In the genomic region with DNA sequence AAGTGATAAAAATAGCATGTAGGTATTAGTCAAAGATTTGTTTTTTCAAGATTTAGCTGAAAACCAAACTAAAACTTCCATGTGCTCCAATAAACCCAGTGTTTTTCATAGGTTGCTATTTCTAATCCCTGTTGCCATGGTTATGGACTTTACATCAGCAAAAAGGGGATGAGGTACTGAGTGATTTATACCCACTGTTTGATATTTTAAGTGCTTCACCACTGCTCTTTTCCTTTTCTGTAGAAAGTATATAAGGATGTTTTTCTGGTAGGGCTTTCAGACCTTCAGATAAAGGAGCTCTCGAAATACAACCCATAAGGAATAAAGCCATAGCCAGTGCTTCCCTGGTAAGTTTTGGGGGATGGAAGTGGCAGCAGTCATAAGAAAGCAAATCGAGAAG, we compare ENCODE assay signal across 2 cellular contexts.
TF ChIP-seq lines count a peak whose summit lies in the region.

A gene with protein sequence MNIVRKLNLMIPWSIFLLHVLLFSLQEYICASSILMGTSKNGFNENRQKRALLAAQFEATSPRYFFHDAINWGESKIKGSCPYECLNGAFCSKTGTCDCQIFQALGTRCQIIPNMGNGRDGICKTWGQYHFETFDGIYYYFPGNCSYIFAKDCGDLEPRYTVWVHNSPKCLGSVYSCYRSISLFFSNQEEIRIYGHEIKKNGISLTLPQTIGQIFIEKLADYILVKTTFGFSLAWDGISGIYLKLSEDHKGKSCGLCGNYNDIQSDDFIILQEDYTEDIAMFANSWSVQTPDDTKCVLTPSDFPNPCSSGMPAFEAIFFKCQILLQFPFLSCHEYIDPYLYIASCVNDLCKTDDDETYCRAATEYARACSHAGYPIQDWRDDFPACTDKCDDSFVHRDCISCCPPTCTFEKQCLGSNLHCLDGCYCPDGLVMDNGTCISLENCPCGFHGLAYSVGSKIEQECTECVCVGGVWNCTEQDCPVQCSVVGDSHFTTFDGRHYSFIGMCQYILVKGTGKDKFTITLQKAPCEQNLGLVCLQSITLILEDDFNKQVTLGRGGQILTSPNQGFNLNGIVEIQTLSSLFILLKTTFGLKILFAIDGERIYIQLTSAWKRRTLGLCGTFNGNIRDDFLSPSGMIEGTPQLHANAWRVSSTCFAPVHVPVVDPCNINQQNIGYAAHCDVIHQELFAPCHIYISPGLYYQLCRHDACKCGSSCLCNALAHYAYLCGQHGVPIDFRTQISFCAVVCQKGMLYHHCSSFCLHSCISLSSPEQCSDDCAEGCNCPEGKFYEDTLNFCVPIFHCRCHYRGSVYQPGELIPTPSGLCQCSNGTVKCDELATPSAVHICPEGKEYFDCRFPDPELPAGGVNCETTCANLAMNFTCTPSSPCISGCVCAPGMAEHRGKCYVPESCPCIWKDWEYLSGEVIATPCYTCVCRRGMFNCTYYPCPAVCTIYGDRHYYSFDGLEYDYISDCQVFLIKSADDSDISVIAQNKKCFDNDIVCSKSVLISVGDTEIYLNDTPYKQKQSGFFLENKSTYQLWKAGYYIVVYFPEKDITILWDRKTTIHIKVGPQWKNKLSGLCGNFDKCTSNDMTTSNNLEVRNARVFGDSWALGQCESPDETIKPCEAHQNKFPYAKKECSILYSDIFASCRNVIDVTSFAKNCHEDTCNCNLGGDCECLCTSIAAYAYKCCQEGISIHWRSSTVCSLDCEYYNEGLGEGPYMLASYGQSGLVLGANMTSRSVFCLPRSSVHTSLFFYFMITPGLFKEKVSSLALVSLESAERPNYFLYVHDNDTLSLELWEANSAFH (N-terminal part only) (plus strand): TSS at position 279 of the 400 bp plus-strand sequence. CDS start 109,895 bp downstream, outside the sequence.

TF ChIP-seq in GM23338, 12 proteins besides CTCF, POLR2A, EP300 and RAD21 (continued from another document and continues in another):
- TF ChIP-seq EZH2phosphoT487 (IDR thresholded peaks at IDR 0.05; ENCODE audit: unreplicated experiment) = no peak
- no peak for TF ChIP-seq ZNF114 (CRISPR knock-in tag; IDR thresholded peaks at IDR 0.05)
- no peak for TF ChIP-seq ZNF331 (CRISPR knock-in tag; IDR thresholded peaks at IDR 0.05; ENCODE audit: low read depth)
- TF ChIP-seq ZNF462 (CRISPR knock-in tag; IDR thresholded peaks at IDR 0.05) = no peak
- TF ChIP-seq POLR2AphosphoS5 (IDR thresholded peaks at IDR 0.05; ENCODE audit: low read depth) = no peak
- TF ChIP-seq REST (IDR thresholded peaks at IDR 0.05; ENCODE audit: unreplicated experiment) = no peak

TF ChIP-seq in neural cell, 6 proteins besides CTCF, POLR2A, EP300 and RAD21:
- TF ChIP-seq MXI1 (conservative IDR thresholded peaks at IDR 0.05; ENCODE audit: poor library complexity, severe bottlenecking) (no peak), TAF1 (IDR thresholded peaks at IDR 0.05; ENCODE audit: low read depth) (no peak), SMC3 (conservative IDR thresholded peaks at IDR 0.05; ENCODE audit: poor library complexity) (no peak), POLR2AphosphoS5 (IDR thresholded peaks at IDR 0.05) (no peak), EZH2 (IDR thresholded peaks at IDR 0.05; ENCODE audit: borderline replicate concordance, insufficient read depth, low read length, poor library complexity, severe bottlenecking) (no peak), REST (IDR thresholded peaks at IDR 0.05; ENCODE audit: borderline replicate concordance) (no peak)
